ENCODE assay signal across 24 cellular contexts in genomic region chr12:8909752-8910151, GRCh38.
"Had no signal": no experiment of that assay in that cellular context is flagged by ENCODE, and none has a peak within 500 bp of the region (broad histone marks: within the 10 kb centered on the region; RNA-seq: fewer than 3 reads in every experiment).

No MANE protein-coding gene starts in this region.

- H3K27me3 Mint-ChIP-seq: activated CD4-positive, alpha-beta T cell treated with anti-CD3 and anti-CD28 coated beads for 36 hours; activated naive CD8-positive, alpha-beta T cell treated with anti-CD3 and anti-CD28 coated beads for 36 hours; activated T-helper 17 cell treated with anti-CD3 and anti-CD28 coated beads, Interleukin-2, amount 50 U/mL, for 72 hours had no signal

- H3K9me3 ChIP-seq: Peyer's patch, SJCRH30, SK-N-SH had no signal

- H3K9me3 Mint-ChIP-seq: activated CD4-positive, alpha-beta memory T cell treated with anti-CD3 and anti-CD28 coated beads, Interleukin-2, amount 10 ng/mL, durations not matched to agents 7 days and 5 days; activated naive CD4-positive, alpha-beta T cell treated with anti-CD3 and anti-CD28 coated beads, Interleukin-2, amount 10 ng/mL, durations not matched to agents 7 days and 5 days; activated naive CD8-positive, alpha-beta T cell treated with anti-CD3 and anti-CD28 coated beads for 36 hours; activated T-helper 17 cell treated with anti-CD3 and anti-CD28 coated beads, Interleukin-2, amount 50 U/mL, for 72 hours had no signal

- DNase-seq: activated CD4-positive, alpha-beta memory T cell treated with anti-CD3 and anti-CD28 coated beads, Interleukin-2, amount 10 ng/mL, durations not matched to agents 7 days and 5 days; activated CD4-positive, alpha-beta T cell treated with anti-CD3 and anti-CD28 coated beads for 36 hours; activated CD4-positive, alpha-beta T cell treated with anti-CD3 and anti-CD28 coated beads, Interleukin-2, amount 50 U/mL, for 1 hour; activated gamma-delta T cell treated with Interleukin-2 at 50 U/mL for 16 hours; activated naive CD4-positive, alpha-beta T cell treated with anti-CD3 and anti-CD28 coated beads, Interleukin-2, amount 10 ng/mL, durations not matched to agents 7 days and 5 days; activated naive CD8-positive, alpha-beta T cell treated with anti-CD3 and anti-CD28 coated beads for 36 hours; activated T-cell treated with anti-CD3 and anti-CD28 coated beads for 4 hours; activated T-cell treated with anti-CD3 and anti-CD28 coated beads, Interleukin-2, amount 50 U/mL, for 48 hours; brain microvascular endothelial cell; NCI-H1105; NCI-H1436; NCI-H1694 treated with DMSO at 0.1 percent for 48 hours; NCI-H2081; NCI-H446; NCI-H524; Peyer's patch; Right ventricle myocardium superior; SJCRH30; SK-N-SH; T-helper 1 cell had no signal

- H3K4me2 ChIP-seq: SK-N-SH had no signal

- H3K4me3 ChIP-seq: cardiac muscle cell, Peyer's patch, SJCRH30 had no signal

- H3K27ac ChIP-seq: brain microvascular endothelial cell, cardiac muscle cell, Peyer's patch, RWPE1, SJCRH30, VCaP had no signal

- H3K27me3 ChIP-seq: brain microvascular endothelial cell, cardiac muscle cell, Peyer's patch, SJCRH30 had no signal

- H3K36me3 Mint-ChIP-seq: activated naive CD4-positive, alpha-beta T cell treated with anti-CD3 and anti-CD28 coated beads, Interleukin-2, amount 10 ng/mL, durations not matched to agents 7 days and 5 days; activated naive CD8-positive, alpha-beta T cell treated with anti-CD3 and anti-CD28 coated beads for 36 hours had no signal

- H3K4me3 Mint-ChIP-seq: activated CD4-positive, alpha-beta memory T cell treated with anti-CD3 and anti-CD28 coated beads, Interleukin-2, amount 10 ng/mL, durations not matched to agents 7 days and 5 days; activated CD4-positive, alpha-beta T cell treated with anti-CD3 and anti-CD28 coated beads for 36 hours; activated naive CD4-positive, alpha-beta T cell treated with anti-CD3 and anti-CD28 coated beads, Interleukin-2, amount 10 ng/mL, durations not matched to agents 7 days and 5 days; activated naive CD8-positive, alpha-beta T cell treated with anti-CD3 and anti-CD28 coated beads for 36 hours; activated T-helper 17 cell treated with anti-CD3 and anti-CD28 coated beads, Interleukin-2, amount 50 U/mL, for 72 hours had no signal

- H3K27ac Mint-ChIP-seq: activated CD4-positive, alpha-beta memory T cell treated with anti-CD3 and anti-CD28 coated beads, Interleukin-2, amount 10 ng/mL, durations not matched to agents 7 days and 5 days; activated CD4-positive, alpha-beta T cell treated with anti-CD3 and anti-CD28 coated beads for 36 hours; activated naive CD4-positive, alpha-beta T cell treated with anti-CD3 and anti-CD28 coated beads, Interleukin-2, amount 10 ng/mL, durations not matched to agents 7 days and 5 days; activated naive CD8-positive, alpha-beta T cell treated with anti-CD3 and anti-CD28 coated beads for 36 hours; activated T-helper 17 cell treated with anti-CD3 and anti-CD28 coated beads, Interleukin-2, amount 50 U/mL, for 72 hours had no signal

- H3K36me3 ChIP-seq: brain microvascular endothelial cell, cardiac muscle cell, Peyer's patch, SJCRH30 had no signal

- H3K9me2 ChIP-seq: SK-N-SH had no signal

- ATAC-seq: activated CD4-positive, alpha-beta T cell treated with anti-CD3 and anti-CD28 coated beads for 36 hours; activated T-helper 17 cell treated with anti-CD3 and anti-CD28 coated beads, Interleukin-2, amount 50 U/mL, for 72 hours had no signal

- H3K4me1 ChIP-seq: SJCRH30 had no signal

- H3K9ac ChIP-seq: SK-N-SH had no signal
